15 cellular contexts compared by ENCODE assay signal in the genomic region with DNA sequence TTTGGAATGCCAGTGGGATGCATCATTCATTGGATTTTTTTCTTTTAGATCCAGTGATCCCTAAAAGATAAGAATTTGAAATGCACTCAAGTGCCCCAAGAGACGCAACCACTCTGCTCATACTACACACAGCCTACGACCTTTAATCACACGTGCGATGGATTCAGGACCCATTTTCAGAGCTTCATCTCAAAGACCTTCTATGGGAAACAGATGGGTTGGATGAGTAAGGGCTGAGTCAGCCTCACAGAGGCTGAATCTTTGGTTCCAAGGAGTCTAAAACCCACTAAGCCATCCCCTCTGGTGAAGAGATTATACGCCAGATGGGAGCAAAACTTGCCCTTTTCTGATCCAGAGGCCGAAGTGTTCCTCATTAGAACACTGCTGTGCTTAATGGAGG.
DNase-seq lines count a peak whose midpoint lies in the region; ATAC-seq and TF ChIP-seq lines count a peak whose summit lies in the region.
"Had no signal": no experiment of that assay in that cellular context is flagged by ENCODE, and none has a peak within 500 bp of the region (broad histone marks: within the 10 kb centered on the region; RNA-seq: fewer than 3 reads in every experiment).

No MANE protein-coding gene starts in this region.

- TF ChIP-seq EP300 in SK-N-SH (IDR thresholded peaks at IDR 0.05; ENCODE audit: borderline replicate concordance in 1 of 2, low read depth in 1 of 2, low read length in 1 of 2): no peak

- TF ChIP-seq RAD21 in SK-N-SH (IDR thresholded peaks at IDR 0.05; ENCODE audit: low read length): no peak

- H3K4me1 ChIP-seq in SK-N-SH (ENCODE audit: control insufficient read depth in 1 of 2, insufficient read depth in 2 of 2, low read depth in 1 of 2, low read length in 1 of 2): no peaks in the 10 kb centered on the region

- H3K4me2 ChIP-seq in SK-N-SH: peak overlapping the region; percentile 11; the same call in 1 of the 2 replicates

- H3K9me3 ChIP-seq in SK-N-SH: no peaks in the 10 kb centered on the region
- H3K9me3 ChIP-seq: thoracic aorta had no signal

- no peak overlapping the region for H3K27ac ChIP-seq in SK-N-SH (ENCODE audit: low read depth in 2 of 2, low read length in 1 of 2)
- H3K27ac ChIP-seq: 22Rv1, thoracic aorta had no signal

- no peak overlapping the region for H3K9ac ChIP-seq in SK-N-SH

- no peaks in the 10 kb centered on the region; the same call in 1 of the 2 replicates for H3K9me2 ChIP-seq in SK-N-SH

- POLR2A ChIA-PET in SK-N-SH (lab: Yijun Ruan, JAX): no interaction called here

- no peaks in the 10 kb centered on the region for H4K20me1 ChIP-seq in SK-N-SH (ENCODE audit: insufficient read depth)

- 0 out of 2 replicates have a peak overlapping the region, but pooled peaks have one; percentile 19 for H2AFZ ChIP-seq in SK-N-SH (ENCODE audit: low read depth)

- H3F3A ChIP-seq in SK-N-SH (replicated peaks; ENCODE audit: insufficient read depth): peaks cover 5% of the 10 kb centered on the region

- CTCF ChIA-PET in SK-N-SH (lab: Yijun Ruan, JAX): interaction anchor here (0.7 to 1.0 kb wide), 2 partner anchors 12 to 13 kb away, joined by 3 to 5 read pairs; no protein-coding TSS in a partner anchor

- peaks cover 25% of the 10 kb centered on the region for H3K27me3 ChIP-seq in SK-N-SH (ENCODE audit: insufficient read depth)

- no peaks in the 10 kb centered on the region for H3K79me2 ChIP-seq in SK-N-SH (ENCODE audit: insufficient read depth)

- H3K36me3 ChIP-seq in SK-N-SH (replicated peaks in 1 of 2; ENCODE audit: control insufficient read depth in 1 of 2, insufficient read depth in 2 of 2, low read length in 1 of 2): no peaks in the 10 kb centered on the region
- H3K36me3 ChIP-seq: thoracic aorta had no signal

- H3K4me3 ChIP-seq in SK-N-SH (ENCODE audit: low read depth in 2 of 2, low read length in 1 of 2) (no peak overlapping the region), fibroblast of mammary gland (ENCODE audit: control insufficient read depth, low read depth, low read length) (no peak overlapping the region)
- H3K4me3 ChIP-seq: skin epidermis, thoracic aorta had no signal

- 8% methylated on average over 6 of the region's 6 CpGs for WGBS in SK-N-SH (ENCODE audit: low lambda C conversion rate)

- no peak for ATAC-seq in SK-N-SH treated with all-trans-retinoic acid at 6 μM for 48 hours
- no peak for ATAC-seq in HG03139 (IDR thresholded peaks at IDR 0.05; ENCODE audit: unreplicated experiment)
- ATAC-seq: left colon had no signal

- TF ChIP-seq CTCF in SK-N-SH (IDR thresholded peaks at IDR 0.05) (no peak), fibroblast of mammary gland (conservative IDR thresholded peaks at IDR 0.05; ENCODE audit: control insufficient read depth, insufficient read depth, low read depth, low read length) (no peak)

- no peak for DNase-seq in SK-N-SH
- peak; percentile 17 for DNase-seq in RKO (ENCODE audit: low spot score)
- peak; percentile 87 for DNase-seq in fibroblast of mammary gland (ENCODE audit: low read depth)
- no peak for DNase-seq in activated T-cell treated with anti-CD3 and anti-CD28 coated beads, Interleukin-2, amount 50 U/mL, for 1 hour
- no peak for DNase-seq in GOT3 (lab: John Stamatoyannopoulos, UW)
- DNase-seq in NCI-H774 (lab: John Stamatoyannopoulos, UW): no peak
- DNase-seq: activated naive CD4-positive, alpha-beta T cell treated with anti-CD3 and anti-CD28 coated beads, Interleukin-2, amount 50 U/mL, for 16 hours; DMS79 treated with DMSO at 0.1 percent for 48 hours; left colon; NCI-H2081 treated with DMSO at 0.1 percent for 48 hours had no signal

TF ChIP-seq in SK-N-SH, 30 proteins besides CTCF, POLR2A, EP300 and RAD21:
- TF ChIP-seq JUND (IDR thresholded peaks at IDR 0.05) (peak; percentile 32; the same call in 1 of the 2 replicates), TCF12 (IDR thresholded peaks at IDR 0.05) (peak; percentile 68)
- TF ChIP-seq, protein P1, sequence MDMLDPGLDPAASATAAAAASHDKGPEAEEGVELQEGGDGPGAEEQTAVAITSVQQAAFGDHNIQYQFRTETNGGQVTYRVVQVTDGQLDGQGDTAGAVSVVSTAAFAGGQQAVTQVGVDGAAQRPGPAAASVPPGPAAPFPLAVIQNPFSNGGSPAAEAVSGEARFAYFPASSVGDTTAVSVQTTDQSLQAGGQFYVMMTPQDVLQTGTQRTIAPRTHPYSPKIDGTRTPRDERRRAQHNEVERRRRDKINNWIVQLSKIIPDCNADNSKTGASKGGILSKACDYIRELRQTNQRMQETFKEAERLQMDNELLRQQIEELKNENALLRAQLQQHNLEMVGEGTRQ (IDR thresholded peaks at IDR 0.05; ENCODE audit: borderline replicate concordance, low read depth, low read length): no peak

TF ChIP-seq in SK-N-SH treated with all-trans-retinoic acid at 6 μM for 48 hours, 23 proteins besides CTCF, POLR2A, EP300 and RAD21:
- TF ChIP-seq ZNF8 (CRISPR knock-in tag; IDR thresholded peaks at IDR 0.05) (no peak), OSR1 (CRISPR knock-in tag; IDR thresholded peaks at IDR 0.05) (no peak), ZNF70 (CRISPR knock-in tag; IDR thresholded peaks at IDR 0.05) (no peak), TCF4 (CRISPR knock-in tag; IDR thresholded peaks at IDR 0.05; ENCODE audit: borderline replicate concordance) (no peak), ZFP30 (CRISPR knock-in tag; IDR thresholded peaks at IDR 0.05) (no peak), ZNF565 (CRISPR knock-in tag; conservative IDR thresholded peaks at IDR 0.05; ENCODE audit: low read depth) (no peak), CSDC2 (CRISPR knock-in tag; IDR thresholded peaks at IDR 0.05) (no peak)
- TF ChIP-seq, protein P2, sequence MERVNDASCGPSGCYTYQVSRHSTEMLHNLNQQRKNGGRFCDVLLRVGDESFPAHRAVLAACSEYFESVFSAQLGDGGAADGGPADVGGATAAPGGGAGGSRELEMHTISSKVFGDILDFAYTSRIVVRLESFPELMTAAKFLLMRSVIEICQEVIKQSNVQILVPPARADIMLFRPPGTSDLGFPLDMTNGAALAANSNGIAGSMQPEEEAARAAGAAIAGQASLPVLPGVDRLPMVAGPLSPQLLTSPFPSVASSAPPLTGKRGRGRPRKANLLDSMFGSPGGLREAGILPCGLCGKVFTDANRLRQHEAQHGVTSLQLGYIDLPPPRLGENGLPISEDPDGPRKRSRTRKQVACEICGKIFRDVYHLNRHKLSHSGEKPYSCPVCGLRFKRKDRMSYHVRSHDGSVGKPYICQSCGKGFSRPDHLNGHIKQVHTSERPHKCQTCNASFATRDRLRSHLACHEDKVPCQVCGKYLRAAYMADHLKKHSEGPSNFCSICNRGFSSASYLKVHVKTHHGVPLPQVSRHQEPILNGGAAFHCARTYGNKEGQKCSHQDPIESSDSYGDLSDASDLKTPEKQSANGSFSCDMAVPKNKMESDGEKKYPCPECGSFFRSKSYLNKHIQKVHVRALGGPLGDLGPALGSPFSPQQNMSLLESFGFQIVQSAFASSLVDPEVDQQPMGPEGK (CRISPR knock-in tag; IDR thresholded peaks at IDR 0.05; ENCODE audit: borderline replicate concordance): no peak
TF ChIP-seq in SK-N-SH treated with all-trans-retinoic acid at 6 μM for 48 hours: peak in this region for 0.

Comparison
In these comparisons a context has a peak if more than half of its experiments do, and no peak if none do; other contexts are left out.
1. DNase-seq: peak in RKO (single experiment) and fibroblast of mammary gland (single experiment); none in SK-N-SH (single experiment), activated T-cell treated with anti-CD3 and anti-CD28 coated beads, Interleukin-2, amount 50 U/mL, for 1 hour (single experiment), GOT3 (single experiment) and NCI-H774 (single experiment).